Comparison of ENCODE assay signal across 17 cellular contexts in the genomic region with DNA sequence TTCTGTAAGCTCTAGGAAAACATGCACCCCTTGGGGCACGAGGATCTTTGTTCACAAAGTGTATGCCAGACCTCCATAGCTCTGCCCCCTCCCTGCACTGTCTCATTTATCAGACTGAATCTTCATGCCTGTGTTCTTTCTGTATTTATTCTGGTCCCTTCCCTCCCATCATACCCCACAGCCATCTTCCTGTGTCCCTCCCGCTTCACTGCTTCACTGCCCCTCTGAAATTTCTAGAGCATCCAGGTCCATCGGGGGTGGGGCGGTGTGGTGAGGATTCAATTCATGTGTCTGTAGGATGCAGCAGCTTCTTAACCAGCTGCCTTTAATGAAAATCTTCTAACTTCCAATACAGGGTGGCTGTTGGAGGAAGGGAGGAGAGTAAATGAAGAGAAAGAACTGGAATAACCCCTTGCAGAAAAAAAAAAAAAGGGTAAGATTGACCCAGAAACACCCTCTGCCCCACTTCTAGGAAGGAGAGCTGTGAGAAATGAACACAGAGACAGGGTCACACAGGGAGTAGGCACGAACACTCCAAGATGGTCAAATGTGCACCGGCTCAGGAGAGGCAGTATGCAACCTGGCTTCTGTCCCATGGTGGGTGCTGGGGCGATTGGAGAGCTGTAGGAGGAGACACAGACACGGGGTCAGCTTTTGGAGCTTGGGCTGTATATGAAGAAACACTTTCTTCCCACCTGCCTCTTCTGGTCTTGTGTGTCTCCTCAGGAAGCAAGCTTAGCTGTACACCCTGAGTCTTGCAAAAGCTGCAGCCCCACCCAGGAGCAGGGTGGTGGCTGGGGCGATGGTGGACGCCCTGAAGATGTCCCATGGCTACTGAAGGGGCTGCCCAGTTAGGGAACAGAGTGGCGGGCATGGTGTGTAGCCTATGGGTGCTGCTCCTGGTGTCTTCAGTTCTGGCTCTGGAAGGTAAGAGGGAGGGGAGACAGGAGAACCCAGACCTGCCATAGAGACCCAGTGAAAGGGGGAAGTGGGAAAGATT. TPM values are rescaled to one million over a fixed set of nuclear protein-coding genes. Genes with fewer than 3 reads are reported as not detected.
"Had no signal": no experiment of that assay in that cellular context is flagged by ENCODE, and none has a peak within 500 bp of the region (broad histone marks: within the 10 kb centered on the region; RNA-seq: fewer than 3 reads in every experiment).

No MANE protein-coding gene starts in this region.

- H3K27ac ChIP-seq: ascending aorta, esophagus squamous epithelium, lower lobe of right lung, testis had no signal

- ATAC-seq: activated CD4-positive, CD25-positive, alpha-beta regulatory T cell treated with anti-CD3 and anti-CD28 coated beads, Interleukin-2, amount 50 U/mL, for 24 hours; left colon; lower lobe of right lung; sciatic nerve; stimulated activated memory B cell treated with anti-CD40 and anti-IgM and Interleukin-4, amounts not matched to agents 10 μg/mL and 1 μg/mL and 100 μg/mL, for 72 hours had no signal

- DNase-seq: activated CD4-positive, alpha-beta T cell treated with anti-CD3 and anti-CD28 coated beads, Interleukin-2, amount 10 ng/mL, durations not matched to agents 7 days and 5 days; activated naive CD4-positive, alpha-beta T cell treated with anti-CD3 and anti-CD28 coated beads, Interleukin-2, amount 10 ng/mL, durations not matched to agents 7 days and 5 days; cerebellar nuclear complex; cortex of kidney; esophagus squamous epithelium; left colon; lower lobe of right lung; stimulated activated CD4-positive, alpha-beta T cell treated with anti-CD3 and anti-CD28 coated beads, Interleukin-4, amount 100 ng/mL, for 4 hours; testis had no signal

- H3K4me3 Mint-ChIP-seq: activated CD4-positive, alpha-beta T cell treated with anti-CD3 and anti-CD28 coated beads, Interleukin-2, amount 10 ng/mL, durations not matched to agents 7 days and 5 days; activated naive CD4-positive, alpha-beta T cell treated with anti-CD3 and anti-CD28 coated beads, Interleukin-2, amount 10 ng/mL, durations not matched to agents 7 days and 5 days; natural killer cell treated with Interleukin-12 subunit alpha and Interleukin-12 subunit beta and Interleukin-15 and Interleukin-18, amount 100 ng/mL, for 72 hours; stimulated activated memory B cell treated with anti-CD40 and anti-IgM and Interleukin-4, amounts not matched to agents 10 μg/mL and 1 μg/mL and 100 μg/mL, for 72 hours; type B pancreatic cell had no signal

- H3K9me3 Mint-ChIP-seq: activated CD4-positive, alpha-beta T cell treated with anti-CD3 and anti-CD28 coated beads, Interleukin-2, amount 10 ng/mL, durations not matched to agents 7 days and 5 days; activated naive CD4-positive, alpha-beta T cell treated with anti-CD3 and anti-CD28 coated beads, Interleukin-2, amount 10 ng/mL, durations not matched to agents 7 days and 5 days; natural killer cell treated with Interleukin-12 subunit alpha and Interleukin-12 subunit beta and Interleukin-15 and Interleukin-18, amount 100 ng/mL, for 72 hours; stimulated activated memory B cell treated with anti-CD40 and anti-IgM and Interleukin-4, amounts not matched to agents 10 μg/mL and 1 μg/mL and 100 μg/mL, for 72 hours; type B pancreatic cell had no signal

- H3K27me3 Mint-ChIP-seq: activated CD4-positive, alpha-beta T cell treated with anti-CD3 and anti-CD28 coated beads, Interleukin-2, amount 10 ng/mL, durations not matched to agents 7 days and 5 days; natural killer cell treated with Interleukin-12 subunit alpha and Interleukin-12 subunit beta and Interleukin-15 and Interleukin-18, amount 100 ng/mL, for 72 hours; stimulated activated memory B cell treated with anti-CD40 and anti-IgM and Interleukin-4, amounts not matched to agents 10 μg/mL and 1 μg/mL and 100 μg/mL, for 72 hours had no signal

- H3K4me3 ChIP-seq: ascending aorta, esophagus squamous epithelium, lower lobe of right lung, testis had no signal

- H3K27me3 ChIP-seq: ascending aorta, esophagus squamous epithelium, testis had no signal

- H3K36me3 Mint-ChIP-seq: activated naive CD4-positive, alpha-beta T cell treated with anti-CD3 and anti-CD28 coated beads, Interleukin-2, amount 10 ng/mL, durations not matched to agents 7 days and 5 days; natural killer cell treated with Interleukin-12 subunit alpha and Interleukin-12 subunit beta and Interleukin-15 and Interleukin-18, amount 100 ng/mL, for 72 hours; type B pancreatic cell had no signal

- H3K4me1 ChIP-seq: ascending aorta, lower lobe of right lung, testis had no signal

- H3K27ac Mint-ChIP-seq: activated CD4-positive, alpha-beta T cell treated with anti-CD3 and anti-CD28 coated beads, Interleukin-2, amount 10 ng/mL, durations not matched to agents 7 days and 5 days; activated naive CD4-positive, alpha-beta T cell treated with anti-CD3 and anti-CD28 coated beads, Interleukin-2, amount 10 ng/mL, durations not matched to agents 7 days and 5 days; natural killer cell treated with Interleukin-12 subunit alpha and Interleukin-12 subunit beta and Interleukin-15 and Interleukin-18, amount 100 ng/mL, for 72 hours; stimulated activated memory B cell treated with anti-CD40 and anti-IgM and Interleukin-4, amounts not matched to agents 10 μg/mL and 1 μg/mL and 100 μg/mL, for 72 hours; type B pancreatic cell had no signal

- H3K9me3 ChIP-seq: ascending aorta, esophagus squamous epithelium, lower lobe of right lung, testis had no signal

RNA-seq across cellular contexts. Expression of a gene that starts 22.8 kb away (rescaled TPM):
- total RNA-seq: ascending aorta; endothelial cell of umbilical vein; natural killer cell treated with Interleukin-12 subunit alpha and Interleukin-12 subunit beta and Interleukin-15 and Interleukin-18, amount 100 ng/mL, for 72 hours; T-helper 1 cell treated with Interleukin-12 subunit alpha and Interleukin-12 subunit beta and Interleukin-4 antibody, amounts not matched to agents 30 ng/mL and 1 ng/mL, for 36 hours had no signal
